Comparison of ENCODE assay signal across 1 cellular context in the genomic region with DNA sequence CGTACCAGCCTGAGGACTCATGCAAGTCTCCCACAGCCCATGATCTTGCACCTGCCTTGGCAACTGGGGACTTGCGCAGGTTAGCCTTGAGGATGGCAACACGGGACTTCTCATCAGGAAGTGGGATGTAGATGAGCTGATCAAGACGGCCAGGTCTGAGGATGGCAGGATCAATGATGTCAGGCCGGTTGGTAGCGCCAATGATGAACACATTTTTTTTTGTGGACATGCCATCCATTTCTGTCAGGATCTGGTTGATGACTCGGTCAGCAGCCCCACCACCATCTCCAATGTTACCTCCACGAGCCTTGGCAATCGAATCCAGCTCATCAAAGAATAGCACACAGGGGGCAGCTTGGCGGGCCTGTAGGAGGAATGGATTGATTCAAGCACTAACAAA.
TF ChIP-seq lines count a peak whose summit lies in the region.

No MANE protein-coding gene starts in this region.

TF ChIP-seq in GM12878, 131 proteins besides CTCF, POLR2A, EP300 and RAD21:
- TF ChIP-seq RBBP5 (conservative IDR thresholded peaks at IDR 0.05), result no peak
- no peak for TF ChIP-seq MTA2 (IDR thresholded peaks at IDR 0.05; ENCODE audit: low read depth)
- no peak for TF ChIP-seq RAD51 (IDR thresholded peaks at IDR 0.05)
- TF ChIP-seq GABPA (IDR thresholded peaks at IDR 0.05; ENCODE audit: low read depth), result no peak
- TF ChIP-seq, protein P1, sequence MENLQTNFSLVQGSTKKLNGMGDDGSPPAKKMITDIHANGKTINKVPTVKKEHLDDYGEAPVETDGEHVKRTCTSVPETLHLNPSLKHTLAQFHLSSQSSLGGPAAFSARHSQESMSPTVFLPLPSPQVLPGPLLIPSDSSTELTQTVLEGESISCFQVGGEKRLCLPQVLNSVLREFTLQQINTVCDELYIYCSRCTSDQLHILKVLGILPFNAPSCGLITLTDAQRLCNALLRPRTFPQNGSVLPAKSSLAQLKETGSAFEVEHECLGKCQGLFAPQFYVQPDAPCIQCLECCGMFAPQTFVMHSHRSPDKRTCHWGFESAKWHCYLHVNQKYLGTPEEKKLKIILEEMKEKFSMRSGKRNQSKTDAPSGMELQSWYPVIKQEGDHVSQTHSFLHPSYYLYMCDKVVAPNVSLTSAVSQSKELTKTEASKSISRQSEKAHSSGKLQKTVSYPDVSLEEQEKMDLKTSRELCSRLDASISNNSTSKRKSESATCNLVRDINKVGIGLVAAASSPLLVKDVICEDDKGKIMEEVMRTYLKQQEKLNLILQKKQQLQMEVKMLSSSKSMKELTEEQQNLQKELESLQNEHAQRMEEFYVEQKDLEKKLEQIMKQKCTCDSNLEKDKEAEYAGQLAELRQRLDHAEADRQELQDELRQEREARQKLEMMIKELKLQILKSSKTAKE (IDR thresholded peaks at IDR 0.05; ENCODE audit: low read depth, poor library complexity, severe bottlenecking), result no peak
- TF ChIP-seq YBX1 (IDR thresholded peaks at IDR 0.05), result no peak
- no peak for TF ChIP-seq MXI1 (IDR thresholded peaks at IDR 0.05; ENCODE audit: low read depth, low read length)
- TF ChIP-seq MYB (IDR thresholded peaks at IDR 0.05; ENCODE audit: borderline replicate concordance, low read depth, low read length), result no peak
- TF ChIP-seq, protein P2, sequence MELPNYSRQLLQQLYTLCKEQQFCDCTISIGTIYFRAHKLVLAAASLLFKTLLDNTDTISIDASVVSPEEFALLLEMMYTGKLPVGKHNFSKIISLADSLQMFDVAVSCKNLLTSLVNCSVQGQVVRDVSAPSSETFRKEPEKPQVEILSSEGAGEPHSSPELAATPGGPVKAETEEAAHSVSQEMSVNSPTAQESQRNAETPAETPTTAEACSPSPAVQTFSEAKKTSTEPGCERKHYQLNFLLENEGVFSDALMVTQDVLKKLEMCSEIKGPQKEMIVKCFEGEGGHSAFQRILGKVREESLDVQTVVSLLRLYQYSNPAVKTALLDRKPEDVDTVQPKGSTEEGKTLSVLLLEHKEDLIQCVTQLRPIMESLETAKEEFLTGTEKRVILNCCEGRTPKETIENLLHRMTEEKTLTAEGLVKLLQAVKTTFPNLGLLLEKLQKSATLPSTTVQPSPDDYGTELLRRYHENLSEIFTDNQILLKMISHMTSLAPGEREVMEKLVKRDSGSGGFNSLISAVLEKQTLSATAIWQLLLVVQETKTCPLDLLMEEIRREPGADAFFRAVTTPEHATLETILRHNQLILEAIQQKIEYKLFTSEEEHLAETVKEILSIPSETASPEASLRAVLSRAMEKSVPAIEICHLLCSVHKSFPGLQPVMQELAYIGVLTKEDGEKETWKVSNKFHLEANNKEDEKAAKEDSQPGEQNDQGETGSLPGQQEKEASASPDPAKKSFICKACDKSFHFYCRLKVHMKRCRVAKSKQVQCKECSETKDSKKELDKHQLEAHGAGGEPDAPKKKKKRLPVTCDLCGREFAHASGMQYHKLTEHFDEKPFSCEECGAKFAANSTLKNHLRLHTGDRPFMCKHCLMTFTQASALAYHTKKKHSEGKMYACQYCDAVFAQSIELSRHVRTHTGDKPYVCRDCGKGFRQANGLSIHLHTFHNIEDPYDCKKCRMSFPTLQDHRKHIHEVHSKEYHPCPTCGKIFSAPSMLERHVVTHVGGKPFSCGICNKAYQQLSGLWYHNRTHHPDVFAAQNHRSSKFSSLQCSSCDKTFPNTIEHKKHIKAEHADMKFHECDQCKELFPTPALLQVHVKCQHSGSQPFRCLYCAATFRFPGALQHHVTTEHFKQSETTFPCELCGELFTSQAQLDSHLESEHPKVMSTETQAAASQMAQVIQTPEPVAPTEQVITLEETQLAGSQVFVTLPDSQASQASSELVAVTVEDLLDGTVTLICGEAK (IDR thresholded peaks at IDR 0.05; ENCODE audit: borderline replicate concordance), result no peak
- TF ChIP-seq TCF7 (IDR thresholded peaks at IDR 0.05; ENCODE audit: borderline replicate concordance), result no peak
- no peak for TF ChIP-seq NFXL1 (IDR thresholded peaks at IDR 0.05; ENCODE audit: borderline replicate concordance)
- TF ChIP-seq STAT1 (conservative IDR thresholded peaks at IDR 0.05), result no peak
- TF ChIP-seq CBX3 (IDR thresholded peaks at IDR 0.05; ENCODE audit: borderline replicate concordance, low read depth), result no peak
- TF ChIP-seq NBN (IDR thresholded peaks at IDR 0.05), result no peak
- no peak for TF ChIP-seq ZNF207 (IDR thresholded peaks at IDR 0.05; ENCODE audit: borderline replicate concordance)
- no peak for TF ChIP-seq TCF12 (IDR thresholded peaks at IDR 0.05; ENCODE audit: low read depth, low read length)
- TF ChIP-seq, protein P3, sequence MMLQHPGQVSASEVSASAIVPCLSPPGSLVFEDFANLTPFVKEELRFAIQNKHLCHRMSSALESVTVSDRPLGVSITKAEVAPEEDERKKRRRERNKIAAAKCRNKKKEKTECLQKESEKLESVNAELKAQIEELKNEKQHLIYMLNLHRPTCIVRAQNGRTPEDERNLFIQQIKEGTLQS (IDR thresholded peaks at IDR 0.05; ENCODE audit: borderline replicate concordance, extremely low read depth, low read depth, low read length), result no peak
TF ChIP-seq in GM12878: peak in this region for 0.
